ENCODE assay signal across 16 cellular contexts in genomic region chr10:118672163-118672562, GRCh38.
A peak's percentile ranks its signal among the peaks of the same experiment; 100 is the strongest.
DNase-seq lines count a peak whose midpoint lies in the region; ATAC-seq and TF ChIP-seq lines count a peak whose summit lies in the region.
"Had no signal": no experiment of that assay in that cellular context is flagged by ENCODE, and none has a peak within 500 bp of the region (broad histone marks: within the 10 kb centered on the region; RNA-seq: fewer than 3 reads in every experiment).

No MANE protein-coding gene starts in this region.

- H3K4me1 ChIP-seq in right atrium auricular region, result peaks cover 0 to 5% of the 10 kb centered on the region in 2 donors
- H3K4me1 ChIP-seq in adrenal gland (replicated peaks in 1 of 2), result peaks cover 28 to 55% of the 10 kb centered on the region in 2 donors
- H3K4me1 ChIP-seq in naive thymus-derived CD4-positive, alpha-beta T cell (ENCODE audit: control insufficient read depth in 2 of 2, insufficient read depth in 2 of 2, low read length in 2 of 2), result peaks cover 0 to 33% of the 10 kb centered on the region in 2 donors

- H3K36me3 Mint-ChIP-seq in naive thymus-derived CD4-positive, alpha-beta T cell, result peaks cover 0 to 20% (median 0%) of the 10 kb centered on the region in 5 donors
- H3K36me3 Mint-ChIP-seq: IgD-negative memory B cell had no signal

- ATAC-seq in Right ventricle myocardium inferior (peak; percentile 60), GM18867 (IDR thresholded peaks at IDR 0.05; ENCODE audit: unreplicated experiment) (no peak), HG03342 (IDR thresholded peaks at IDR 0.05; ENCODE audit: unreplicated experiment) (no peak)
- ATAC-seq in naive thymus-derived CD4-positive, alpha-beta T cell, result no peak
- ATAC-seq: GM12878, GM23338 had no signal

- no peak for TF ChIP-seq CTCF in right atrium auricular region (IDR thresholded peaks at IDR 0.05)
- TF ChIP-seq CTCF in adrenal gland (IDR thresholded peaks at IDR 0.05), result peak in 1 of 6 experiments; percentile 22

- DNase-seq in Right ventricle myocardium inferior (ENCODE audit: missing footprints) (no peak), right atrium auricular region (ENCODE audit: low spot score) (no peak), adrenal gland (peak in 6 of 7 donors; percentile 71 to 83 (median 78)), NOMO-1 treated with dmso at 0.1 percent for 144 hours (lab: John Stamatoyannopoulos, UW; ENCODE audit: unreplicated experiment) (no peak)
- DNase-seq in naive thymus-derived CD4-positive, alpha-beta T cell, result no peak
- DNase-seq: ACHN; Calu3; CD4-positive, CD25-positive, alpha-beta regulatory T cell; DMS79; H7 had no signal

- no peak for TF ChIP-seq POLR2A in adrenal gland (IDR thresholded peaks at IDR 0.05)

- H3K4me3 ChIP-seq in right atrium auricular region (no peak overlapping the region), adrenal gland (no peak overlapping the region)
- H3K4me3 ChIP-seq in naive thymus-derived CD4-positive, alpha-beta T cell (ENCODE audit: low read length), result no peak overlapping the region
- H3K4me3 ChIP-seq: BLaER1 treated with 17β-estradiol and CSF1 and Interleukin-3, amounts not matched to agents 10 nM and 100 nM; GM12878; GM23338 had no signal

- no peaks in the 10 kb centered on the region for H3K27me3 ChIP-seq in right atrium auricular region
- no peaks in the 10 kb centered on the region for H3K27me3 ChIP-seq in adrenal gland
- no peaks in the 10 kb centered on the region for H3K27me3 ChIP-seq in naive thymus-derived CD4-positive, alpha-beta T cell (ENCODE audit: control insufficient read depth in 2 of 2, insufficient read depth in 2 of 2, low read length in 2 of 2)
- H3K27me3 ChIP-seq: BLaER1 treated with 17β-estradiol and CSF1 and Interleukin-3, amounts not matched to agents 10 nM and 100 nM had no signal

- H3K9me3 ChIP-seq in right atrium auricular region (no peaks in the 10 kb centered on the region), adrenal gland (replicated peaks in 1 of 3) (no peaks in the 10 kb centered on the region)
- H3K9me3 ChIP-seq in naive thymus-derived CD4-positive, alpha-beta T cell (ENCODE audit: control insufficient read depth in 2 of 3, low read length in 3 of 3), result no peaks in the 10 kb centered on the region
- H3K9me3 ChIP-seq: BLaER1 treated with 17β-estradiol and CSF1 and Interleukin-3, amounts not matched to agents 10 nM and 100 nM had no signal

- H3K36me3 ChIP-seq in right atrium auricular region, result no peaks in the 10 kb centered on the region
- H3K36me3 ChIP-seq in adrenal gland (replicated peaks in 1 of 2), result no peaks in the 10 kb centered on the region
- no peaks in the 10 kb centered on the region for H3K36me3 ChIP-seq in naive thymus-derived CD4-positive, alpha-beta T cell (ENCODE audit: control insufficient read depth in 2 of 3, insufficient read depth in 3 of 3, low read length in 3 of 3)

- H3K27ac Mint-ChIP-seq in naive thymus-derived CD4-positive, alpha-beta T cell, result peak overlapping the region in 6 of 9 donors; percentile 26 to 65 (median 42)
- H3K27ac Mint-ChIP-seq: GM23338, IgD-negative memory B cell had no signal

- 25 to 45% (median 38%) methylated on average over 4 to 6 of the region's 6 CpGs for WGBS in adrenal gland, 4 donors

- H3K27me3 Mint-ChIP-seq in naive thymus-derived CD4-positive, alpha-beta T cell, result no peaks in the 10 kb centered on the region
- H3K27me3 Mint-ChIP-seq: CD4-positive, CD25-positive, alpha-beta regulatory T cell; IgD-negative memory B cell had no signal

- intact Hi-C loops in Right ventricle myocardium inferior (cut with DNase I), result no loop called here
- intact Hi-C loops in adrenal gland (cut with DNase I), result no loop called here
- intact Hi-C loops in naive thymus-derived CD4-positive, alpha-beta T cell (cut with micrococcal nuclease), result no loop called here

- H3K4me3 Mint-ChIP-seq in naive thymus-derived CD4-positive, alpha-beta T cell, result no peak overlapping the region
- H3K4me3 Mint-ChIP-seq: CD4-positive, CD25-positive, alpha-beta regulatory T cell; GM23338; IgD-negative memory B cell had no signal

- POLR2A ChIA-PET in naive thymus-derived CD4-positive, alpha-beta T cell (lab: Charles Lee), result interaction anchor here (0.9 kb wide), 1 partner anchor 10 kb away, joined by 4 read pairs; no protein-coding TSS in a partner anchor

- CTCF ChIA-PET in naive thymus-derived CD4-positive, alpha-beta T cell (lab: Charles Lee), result interaction anchor here (1.5 kb wide), 1 partner anchor 48 kb away, joined by 4 read pairs; no protein-coding TSS in a partner anchor

- H3K9me3 Mint-ChIP-seq in naive thymus-derived CD4-positive, alpha-beta T cell, result no peaks in the 10 kb centered on the region
- H3K9me3 Mint-ChIP-seq: CD4-positive, CD25-positive, alpha-beta regulatory T cell; GM23338; IgD-negative memory B cell had no signal

- H3K27ac ChIP-seq in right atrium auricular region (no peak overlapping the region), adrenal gland (peak overlapping the region in 4 of 5 donors; percentile 38 to 58 (median 56))
- no peak overlapping the region for H3K27ac ChIP-seq in naive thymus-derived CD4-positive, alpha-beta T cell (ENCODE audit: low read depth, low read length)
- H3K27ac ChIP-seq: BLaER1 treated with 17β-estradiol and CSF1 and Interleukin-3, amounts not matched to agents 10 nM and 100 nM had no signal

- H3K4me1 Mint-ChIP-seq in naive thymus-derived CD4-positive, alpha-beta T cell, result peaks cover 4 to 88% (median 64%) of the 10 kb centered on the region in 7 donors

Comparison
In these comparisons a context has a peak if more than half of its experiments do, and no peak if none do; other contexts are left out.
1. DNase-seq: peak in adrenal gland (6 of 7); none in Right ventricle myocardium inferior (single experiment), right atrium auricular region (single experiment), naive thymus-derived CD4-positive, alpha-beta T cell (0 of 9) and NOMO-1 treated with dmso at 0.1 percent for 144 hours (single experiment).
2. H3K27ac ChIP-seq: peak in adrenal gland (4 of 5); none in right atrium auricular region (0 of 2) and naive thymus-derived CD4-positive, alpha-beta T cell (single experiment).